15 cellular contexts compared by ENCODE assay signal in genomic region chr7:127824682-127825081, GRCh38.
DNase-seq lines count a peak whose midpoint lies in the region; ATAC-seq and TF ChIP-seq lines count a peak whose summit lies in the region.
"Had no signal": no experiment of that assay in that cellular context is flagged by ENCODE, and none has a peak within 500 bp of the region (broad histone marks: within the 10 kb centered on the region; RNA-seq: fewer than 3 reads in every experiment).

No MANE protein-coding gene starts in this region.

- DNase-seq in AG20443 (ENCODE audit: low spot score): peak; percentile 35
- DNase-seq in Karpas-422: no peak
- DNase-seq in astrocyte of the hippocampus (ENCODE audit: low read depth, low spot score): peak; percentile 28
- DNase-seq in fibroblast of pulmonary artery (ENCODE audit: low read depth): peak; percentile 68
- DNase-seq in MG63: no peak
- DNase-seq in Peyer's patch: no peak
- no peak for DNase-seq in colonic mucosa
- DNase-seq: C1 segment of cervical spinal cord; CD8-positive, alpha-beta memory T cell; MV-4-11; NCI-H187 treated with DMSO at 0.1 percent for 48 hours; NCI-H2227 treated with DMSO at 0.1 percent for 48 hours; NCI-H510A treated with DMSO at 0.1 percent for 48 hours; NCI-H774 had no signal

- TF ChIP-seq CTCF in fibroblast of pulmonary artery (IDR thresholded peaks at IDR 0.05; ENCODE audit: low read length, missing control alignments) (no peak), Peyer's patch (IDR thresholded peaks at IDR 0.05) (no peak), colonic mucosa (IDR thresholded peaks at IDR 0.05) (no peak)

- H2AFZ ChIP-seq in Karpas-422 (ENCODE audit: low read length): no peak overlapping the region

- H3K27me3 ChIP-seq in Karpas-422 (ENCODE audit: low read length): no peaks in the 10 kb centered on the region
- no peaks in the 10 kb centered on the region for H3K27me3 ChIP-seq in MG63
- H3K27me3 ChIP-seq in Peyer's patch: no peaks in the 10 kb centered on the region
- H3K27me3 ChIP-seq in colonic mucosa: no peaks in the 10 kb centered on the region

- H3K27ac ChIP-seq in Karpas-422 (ENCODE audit: low read length): peak overlapping the region; percentile 76; the same call in 1 of the 2 replicates
- H3K27ac ChIP-seq in Peyer's patch: no peak overlapping the region
- no peak overlapping the region for H3K27ac ChIP-seq in colonic mucosa

- intact Hi-C loops in colonic mucosa (cut with DNase I): no loop called here

- no peaks in the 10 kb centered on the region for H4K20me1 ChIP-seq in Karpas-422 (ENCODE audit: insufficient read depth, low read depth, low read length)

- no peak for ATAC-seq in GM18858 (IDR thresholded peaks at IDR 0.05; ENCODE audit: unreplicated experiment)

- H3K4me3 ChIP-seq in Karpas-422 (ENCODE audit: low read length) (no peak overlapping the region), fibroblast of pulmonary artery (replicated peaks; ENCODE audit: low read depth, low read length) (no peak overlapping the region), MG63 (no peak overlapping the region), Peyer's patch (no peak overlapping the region), colonic mucosa (no peak overlapping the region)

- no peaks in the 10 kb centered on the region for H3K9me2 ChIP-seq in Karpas-422 (replicated peaks; ENCODE audit: insufficient read depth, low read length)

- no peak overlapping the region for H3K9ac ChIP-seq in Karpas-422 (ENCODE audit: low read length)
- no peak overlapping the region for H3K9ac ChIP-seq in colonic mucosa (ENCODE audit: low read depth in 2 of 2, low read length in 2 of 2)

- H3K79me2 ChIP-seq in Karpas-422 (ENCODE audit: low read length): peaks cover 76% of the 10 kb centered on the region

- no peaks in the 10 kb centered on the region for H3K9me3 ChIP-seq in Karpas-422 (ENCODE audit: low read length)
- H3K9me3 ChIP-seq in MG63: no peaks in the 10 kb centered on the region
- no peaks in the 10 kb centered on the region for H3K9me3 ChIP-seq in Peyer's patch
- no peaks in the 10 kb centered on the region for H3K9me3 ChIP-seq in colonic mucosa

- H3K36me3 ChIP-seq in Karpas-422 (ENCODE audit: insufficient read depth, low read length) (0 out of 2 replicates have a peak, but pooled peaks cover 3% of the 10 kb centered on the region), MG63 (no peaks in the 10 kb centered on the region; the same call in 1 of the 2 replicates), Peyer's patch (no peaks in the 10 kb centered on the region), colonic mucosa (no peaks in the 10 kb centered on the region)

- no peak for TF ChIP-seq POLR2A in Peyer's patch (IDR thresholded peaks at IDR 0.05)

- H3K4me1 ChIP-seq in Karpas-422 (ENCODE audit: low read length) (peaks cover 76% of the 10 kb centered on the region), Peyer's patch (no peaks in the 10 kb centered on the region), colonic mucosa (no peaks in the 10 kb centered on the region)

- no peak overlapping the region for H3K4me2 ChIP-seq in Karpas-422 (ENCODE audit: low read depth, low read length, poor library complexity, severe bottlenecking)

Comparison
In these comparisons a context has a peak if more than half of its experiments do, and no peak if none do; other contexts are left out.
1. DNase-seq: peak in AG20443 (single experiment), astrocyte of the hippocampus (single experiment) and fibroblast of pulmonary artery (single experiment); none in Karpas-422 (single experiment), MG63 (single experiment), Peyer's patch (0 of 3) and colonic mucosa (single experiment).